In the genomic region with DNA sequence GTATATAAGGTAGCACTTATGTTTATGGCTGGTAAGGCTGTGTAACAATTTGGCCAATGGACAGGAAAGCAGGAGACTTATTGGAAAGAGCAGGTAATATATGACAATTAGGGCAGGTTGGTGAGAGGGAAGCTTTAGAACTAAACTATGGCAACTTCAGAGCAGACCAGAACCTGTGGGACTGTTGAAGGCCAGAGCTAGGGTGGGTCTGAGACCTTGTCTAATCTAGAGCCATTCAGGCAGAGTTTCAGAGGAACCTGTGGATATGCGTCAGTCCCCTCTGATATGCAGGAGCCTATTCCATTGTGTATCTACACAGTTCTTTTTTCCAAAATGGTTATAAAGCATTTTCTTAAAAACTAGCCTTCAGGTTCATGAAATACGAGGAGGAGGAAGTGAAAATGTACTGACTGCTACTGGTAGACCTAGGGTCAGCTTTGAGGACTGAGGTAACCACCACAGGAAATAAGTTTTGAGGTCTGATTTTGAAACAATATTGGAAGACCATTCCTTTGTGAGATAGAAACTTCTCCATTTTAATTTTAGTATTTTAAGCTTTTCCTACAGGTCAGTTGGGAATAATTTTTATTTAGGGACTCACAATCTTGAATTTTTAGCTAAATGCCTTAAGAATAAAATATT, we compare ENCODE assay signal across 10 cellular contexts. TPM values are rescaled to one million over a fixed set of nuclear protein-coding genes. Genes with fewer than 3 reads are reported as not detected.
DNase-seq lines count a peak whose midpoint lies in the region; ATAC-seq lines count a peak whose summit lies in the region.
"Had no signal": no experiment of that assay in that cellular context is flagged by ENCODE, and none has a peak within 500 bp of the region (broad histone marks: within the 10 kb centered on the region; RNA-seq: fewer than 3 reads in every experiment).

No MANE protein-coding gene starts in this region.

- H3K9me3 Mint-ChIP-seq in naive thymus-derived CD4-positive, alpha-beta T cell = no peaks in the 10 kb centered on the region

- POLR2A ChIA-PET in naive thymus-derived CD4-positive, alpha-beta T cell (lab: Charles Lee) = interaction anchor here (0.8 kb wide), 1 partner anchor 1183 kb away, joined by 4 read pairs; no protein-coding TSS in a partner anchor

- CTCF ChIA-PET in naive thymus-derived CD4-positive, alpha-beta T cell (lab: Charles Lee) = no interaction called here

- no peaks in the 10 kb centered on the region for H3K9me3 ChIP-seq in naive thymus-derived CD4-positive, alpha-beta T cell (ENCODE audit: control insufficient read depth in 2 of 3, low read length in 3 of 3)

- H3K27ac ChIP-seq in naive thymus-derived CD4-positive, alpha-beta T cell (ENCODE audit: low read depth, low read length) = no peak overlapping the region

- peak; percentile 93 for DNase-seq in MV-4-11 (lab: John Stamatoyannopoulos, UW)
- DNase-seq in naive thymus-derived CD4-positive, alpha-beta T cell = no peak
- no peak for DNase-seq in NCI-H510A (lab: John Stamatoyannopoulos, UW)
- DNase-seq in GM19240 (ENCODE audit: insufficient read length, low spot score) = no peak
- DNase-seq in ecto neural progenitor cell (ENCODE audit: low spot score) = no peak
- DNase-seq: NCI-H1436, right cardiac atrium had no signal

- peaks cover 0 to 49% (median 6%) of the 10 kb centered on the region in 7 donors for H3K4me1 Mint-ChIP-seq in naive thymus-derived CD4-positive, alpha-beta T cell

- peaks cover 0 to 11% (median 0%) of the 10 kb centered on the region in 5 donors for H3K36me3 Mint-ChIP-seq in naive thymus-derived CD4-positive, alpha-beta T cell

- intact Hi-C loops in naive thymus-derived CD4-positive, alpha-beta T cell (cut with micrococcal nuclease) = no loop called here

- H3K4me1 ChIP-seq in naive thymus-derived CD4-positive, alpha-beta T cell (ENCODE audit: control insufficient read depth in 2 of 2, insufficient read depth in 2 of 2, low read length in 2 of 2) = no peaks in the 10 kb centered on the region

- H3K27ac Mint-ChIP-seq in naive thymus-derived CD4-positive, alpha-beta T cell = no peak overlapping the region

- no peaks in the 10 kb centered on the region for H3K36me3 ChIP-seq in naive thymus-derived CD4-positive, alpha-beta T cell (ENCODE audit: control insufficient read depth in 2 of 3, insufficient read depth in 3 of 3, low read length in 3 of 3)
- H3K36me3 ChIP-seq: cardiac muscle cell had no signal

- ATAC-seq in GM19043 (IDR thresholded peaks at IDR 0.05; ENCODE audit: low read depth, unreplicated experiment) (peak; percentile 39), HG02759 (IDR thresholded peaks at IDR 0.05; ENCODE audit: unreplicated experiment) (peak; percentile 36)
- ATAC-seq in naive thymus-derived CD4-positive, alpha-beta T cell = peak; percentile 33

- H3K4me3 Mint-ChIP-seq in naive thymus-derived CD4-positive, alpha-beta T cell = no peak overlapping the region

- H3K27me3 Mint-ChIP-seq in naive thymus-derived CD4-positive, alpha-beta T cell = no peaks in the 10 kb centered on the region

- H3K4me3 ChIP-seq in naive thymus-derived CD4-positive, alpha-beta T cell (ENCODE audit: low read length) = no peak overlapping the region
- H3K4me3 ChIP-seq: cardiac muscle cell had no signal

- H3K27me3 ChIP-seq in naive thymus-derived CD4-positive, alpha-beta T cell (ENCODE audit: control insufficient read depth in 2 of 2, insufficient read depth in 2 of 2, low read length in 2 of 2) = no peaks in the 10 kb centered on the region
- H3K27me3 ChIP-seq: cardiac muscle cell had no signal

RNA-seq across cellular contexts. Expression of a gene that starts 37.6 kb away (rescaled TPM):
- 10 to 100 TPM; 12.6 to 65.8 (median 41.3) TPM for total RNA-seq in naive thymus-derived CD4-positive, alpha-beta T cell
- polyA plus RNA-seq in naive thymus-derived CD4-positive, alpha-beta T cell = 1 to 10 TPM; 1.9 to 2.0 TPM
